1 cellular context compared by ENCODE assay signal in the genomic region with DNA sequence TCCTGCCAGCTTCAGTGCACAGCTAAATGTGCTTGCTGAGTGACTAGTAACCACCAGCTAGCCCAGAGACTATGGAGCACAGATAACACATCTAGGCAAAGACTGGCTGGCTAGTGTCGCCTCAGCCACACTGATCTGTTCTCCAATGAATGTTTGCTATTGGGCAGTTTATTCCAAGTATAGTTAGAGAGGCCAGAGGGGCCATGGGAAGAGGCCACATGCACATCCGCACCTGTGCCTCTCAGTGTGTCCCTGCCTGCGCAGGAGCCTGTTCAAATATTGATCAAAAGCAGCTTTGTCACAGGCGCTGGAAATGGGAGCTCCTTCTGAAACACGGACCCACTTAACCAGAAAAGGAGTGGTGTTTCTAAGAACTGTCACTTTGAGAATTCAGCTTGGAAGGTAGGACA.
TF ChIP-seq lines count a peak whose summit lies in the region.

No MANE protein-coding gene starts in this region.

TF ChIP-seq in HepG2, 621 proteins besides CTCF, POLR2A, EP300 and RAD21 (continued from another document and continues in another):
- TF ChIP-seq, protein P1, sequence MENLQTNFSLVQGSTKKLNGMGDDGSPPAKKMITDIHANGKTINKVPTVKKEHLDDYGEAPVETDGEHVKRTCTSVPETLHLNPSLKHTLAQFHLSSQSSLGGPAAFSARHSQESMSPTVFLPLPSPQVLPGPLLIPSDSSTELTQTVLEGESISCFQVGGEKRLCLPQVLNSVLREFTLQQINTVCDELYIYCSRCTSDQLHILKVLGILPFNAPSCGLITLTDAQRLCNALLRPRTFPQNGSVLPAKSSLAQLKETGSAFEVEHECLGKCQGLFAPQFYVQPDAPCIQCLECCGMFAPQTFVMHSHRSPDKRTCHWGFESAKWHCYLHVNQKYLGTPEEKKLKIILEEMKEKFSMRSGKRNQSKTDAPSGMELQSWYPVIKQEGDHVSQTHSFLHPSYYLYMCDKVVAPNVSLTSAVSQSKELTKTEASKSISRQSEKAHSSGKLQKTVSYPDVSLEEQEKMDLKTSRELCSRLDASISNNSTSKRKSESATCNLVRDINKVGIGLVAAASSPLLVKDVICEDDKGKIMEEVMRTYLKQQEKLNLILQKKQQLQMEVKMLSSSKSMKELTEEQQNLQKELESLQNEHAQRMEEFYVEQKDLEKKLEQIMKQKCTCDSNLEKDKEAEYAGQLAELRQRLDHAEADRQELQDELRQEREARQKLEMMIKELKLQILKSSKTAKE (CRISPR knock-in tag; IDR thresholded peaks at IDR 0.05; ENCODE audit: borderline replicate concordance) = no peak
- TF ChIP-seq GFI1 (CRISPR knock-in tag; IDR thresholded peaks at IDR 0.05; ENCODE audit: borderline replicate concordance) = no peak
- TF ChIP-seq, protein P2, sequence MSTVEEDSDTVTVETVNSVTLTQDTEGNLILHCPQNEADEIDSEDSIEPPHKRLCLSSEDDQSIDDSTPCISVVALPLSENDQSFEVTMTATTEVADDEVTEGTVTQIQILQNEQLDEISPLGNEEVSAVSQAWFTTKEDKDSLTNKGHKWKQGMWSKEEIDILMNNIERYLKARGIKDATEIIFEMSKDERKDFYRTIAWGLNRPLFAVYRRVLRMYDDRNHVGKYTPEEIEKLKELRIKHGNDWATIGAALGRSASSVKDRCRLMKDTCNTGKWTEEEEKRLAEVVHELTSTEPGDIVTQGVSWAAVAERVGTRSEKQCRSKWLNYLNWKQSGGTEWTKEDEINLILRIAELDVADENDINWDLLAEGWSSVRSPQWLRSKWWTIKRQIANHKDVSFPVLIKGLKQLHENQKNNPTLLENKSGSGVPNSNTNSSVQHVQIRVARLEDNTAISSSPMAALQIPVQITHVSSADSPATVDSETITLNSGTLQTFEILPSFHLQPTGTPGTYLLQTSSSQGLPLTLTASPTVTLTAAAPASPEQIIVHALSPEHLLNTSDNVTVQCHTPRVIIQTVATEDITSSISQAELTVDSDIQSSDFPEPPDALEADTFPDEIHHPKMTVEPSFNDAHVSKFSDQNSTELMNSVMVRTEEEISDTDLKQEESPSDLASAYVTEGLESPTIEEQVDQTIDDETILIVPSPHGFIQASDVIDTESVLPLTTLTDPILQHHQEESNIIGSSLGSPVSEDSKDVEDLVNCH (CRISPR knock-in tag; IDR thresholded peaks at IDR 0.05) = no peak
- no peak for TF ChIP-seq HOXA9 (CRISPR knock-in tag; IDR thresholded peaks at IDR 0.05; ENCODE audit: borderline replicate concordance)
- no peak for TF ChIP-seq REPIN1 (CRISPR knock-in tag; IDR thresholded peaks at IDR 0.05; ENCODE audit: borderline replicate concordance, low read depth)
- TF ChIP-seq ZNF30 (CRISPR knock-in tag; IDR thresholded peaks at IDR 0.05) = no peak
- TF ChIP-seq, protein P3, sequence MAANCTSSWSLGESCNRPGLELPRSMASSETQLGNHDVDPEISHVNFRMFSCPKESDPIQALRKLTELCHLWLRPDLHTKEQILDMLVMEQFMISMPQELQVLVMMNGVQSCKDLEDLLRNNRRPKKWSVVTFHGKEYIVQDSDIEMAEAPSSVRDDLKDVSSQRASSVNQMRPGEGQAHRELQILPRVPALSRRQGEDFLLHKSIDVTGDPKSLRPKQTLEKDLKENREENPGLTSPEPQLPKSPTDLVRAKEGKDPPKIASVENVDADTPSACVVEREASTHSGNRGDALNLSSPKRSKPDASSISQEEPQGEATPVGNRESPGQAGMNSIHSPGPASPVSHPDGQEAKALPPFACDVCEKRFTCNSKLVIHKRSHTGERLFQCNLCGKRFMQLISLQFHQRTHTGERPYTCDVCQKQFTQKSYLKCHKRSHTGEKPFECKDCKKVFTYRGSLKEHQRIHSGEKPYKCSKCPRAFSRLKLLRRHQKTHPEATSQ (CRISPR knock-in tag; IDR thresholded peaks at IDR 0.05; ENCODE audit: borderline replicate concordance) = no peak
- TF ChIP-seq PHF21A (CRISPR knock-in tag; IDR thresholded peaks at IDR 0.05) = peak; percentile 94
- TF ChIP-seq PAF1 (CRISPR knock-in tag; IDR thresholded peaks at IDR 0.05) = no peak
- TF ChIP-seq ZSCAN31 (CRISPR knock-in tag; IDR thresholded peaks at IDR 0.05; ENCODE audit: low read depth) = no peak
- TF ChIP-seq ZZZ3 (CRISPR knock-in tag; IDR thresholded peaks at IDR 0.05; ENCODE audit: borderline replicate concordance) = no peak
- TF ChIP-seq RXRA (CRISPR knock-in tag; IDR thresholded peaks at IDR 0.05) = no peak
- no peak for TF ChIP-seq XRCC5 (optimal IDR thresholded peaks at IDR 0.05; ENCODE audit: low read length)
- TF ChIP-seq, protein P4, sequence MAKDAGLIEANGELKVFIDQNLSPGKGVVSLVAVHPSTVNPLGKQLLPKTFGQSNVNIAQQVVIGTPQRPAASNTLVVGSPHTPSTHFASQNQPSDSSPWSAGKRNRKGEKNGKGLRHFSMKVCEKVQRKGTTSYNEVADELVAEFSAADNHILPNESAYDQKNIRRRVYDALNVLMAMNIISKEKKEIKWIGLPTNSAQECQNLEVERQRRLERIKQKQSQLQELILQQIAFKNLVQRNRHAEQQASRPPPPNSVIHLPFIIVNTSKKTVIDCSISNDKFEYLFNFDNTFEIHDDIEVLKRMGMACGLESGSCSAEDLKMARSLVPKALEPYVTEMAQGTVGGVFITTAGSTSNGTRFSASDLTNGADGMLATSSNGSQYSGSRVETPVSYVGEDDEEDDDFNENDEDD (CRISPR knock-in tag; IDR thresholded peaks at IDR 0.05; ENCODE audit: borderline replicate concordance) = no peak
- no peak for TF ChIP-seq SPEN (CRISPR knock-in tag; IDR thresholded peaks at IDR 0.05; ENCODE audit: low read depth)
- TF ChIP-seq, protein P5, sequence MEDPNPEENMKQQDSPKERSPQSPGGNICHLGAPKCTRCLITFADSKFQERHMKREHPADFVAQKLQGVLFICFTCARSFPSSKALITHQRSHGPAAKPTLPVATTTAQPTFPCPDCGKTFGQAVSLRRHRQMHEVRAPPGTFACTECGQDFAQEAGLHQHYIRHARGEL (CRISPR knock-in tag; IDR thresholded peaks at IDR 0.05) = no peak
- TF ChIP-seq, protein P6, sequence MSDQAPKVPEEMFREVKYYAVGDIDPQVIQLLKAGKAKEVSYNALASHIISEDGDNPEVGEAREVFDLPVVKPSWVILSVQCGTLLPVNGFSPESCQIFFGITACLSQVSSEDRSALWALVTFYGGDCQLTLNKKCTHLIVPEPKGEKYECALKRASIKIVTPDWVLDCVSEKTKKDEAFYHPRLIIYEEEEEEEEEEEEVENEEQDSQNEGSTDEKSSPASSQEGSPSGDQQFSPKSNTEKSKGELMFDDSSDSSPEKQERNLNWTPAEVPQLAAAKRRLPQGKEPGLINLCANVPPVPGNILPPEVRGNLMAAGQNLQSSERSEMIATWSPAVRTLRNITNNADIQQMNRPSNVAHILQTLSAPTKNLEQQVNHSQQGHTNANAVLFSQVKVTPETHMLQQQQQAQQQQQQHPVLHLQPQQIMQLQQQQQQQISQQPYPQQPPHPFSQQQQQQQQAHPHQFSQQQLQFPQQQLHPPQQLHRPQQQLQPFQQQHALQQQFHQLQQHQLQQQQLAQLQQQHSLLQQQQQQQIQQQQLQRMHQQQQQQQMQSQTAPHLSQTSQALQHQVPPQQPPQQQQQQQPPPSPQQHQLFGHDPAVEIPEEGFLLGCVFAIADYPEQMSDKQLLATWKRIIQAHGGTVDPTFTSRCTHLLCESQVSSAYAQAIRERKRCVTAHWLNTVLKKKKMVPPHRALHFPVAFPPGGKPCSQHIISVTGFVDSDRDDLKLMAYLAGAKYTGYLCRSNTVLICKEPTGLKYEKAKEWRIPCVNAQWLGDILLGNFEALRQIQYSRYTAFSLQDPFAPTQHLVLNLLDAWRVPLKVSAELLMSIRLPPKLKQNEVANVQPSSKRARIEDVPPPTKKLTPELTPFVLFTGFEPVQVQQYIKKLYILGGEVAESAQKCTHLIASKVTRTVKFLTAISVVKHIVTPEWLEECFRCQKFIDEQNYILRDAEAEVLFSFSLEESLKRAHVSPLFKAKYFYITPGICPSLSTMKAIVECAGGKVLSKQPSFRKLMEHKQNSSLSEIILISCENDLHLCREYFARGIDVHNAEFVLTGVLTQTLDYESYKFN (CRISPR knock-in tag; conservative IDR thresholded peaks at IDR 0.05) = peak; percentile 72
- TF ChIP-seq ZNF431 (CRISPR knock-in tag; IDR thresholded peaks at IDR 0.05; ENCODE audit: borderline replicate concordance, low read depth) = no peak
- TF ChIP-seq YEATS4 (CRISPR knock-in tag; IDR thresholded peaks at IDR 0.05; ENCODE audit: borderline replicate concordance) = no peak
- TF ChIP-seq ZNF34 (CRISPR knock-in tag; IDR thresholded peaks at IDR 0.05; ENCODE audit: borderline replicate concordance) = no peak
- TF ChIP-seq RFX5 (IDR thresholded peaks at IDR 0.05; ENCODE audit: low read depth, low read length) = no peak
- no peak for TF ChIP-seq ASH2L (IDR thresholded peaks at IDR 0.05; ENCODE audit: insufficient read length, low read depth, low read length)
- no peak for TF ChIP-seq EZH2 (conservative IDR thresholded peaks at IDR 0.05; ENCODE audit: low read depth, low read length)
- no peak for TF ChIP-seq DPF2 (CRISPR knock-in tag; IDR thresholded peaks at IDR 0.05; ENCODE audit: borderline replicate concordance, low read depth)
- no peak for TF ChIP-seq MYC (CRISPR knock-in tag; IDR thresholded peaks at IDR 0.05; ENCODE audit: borderline replicate concordance)
- TF ChIP-seq, protein P7, sequence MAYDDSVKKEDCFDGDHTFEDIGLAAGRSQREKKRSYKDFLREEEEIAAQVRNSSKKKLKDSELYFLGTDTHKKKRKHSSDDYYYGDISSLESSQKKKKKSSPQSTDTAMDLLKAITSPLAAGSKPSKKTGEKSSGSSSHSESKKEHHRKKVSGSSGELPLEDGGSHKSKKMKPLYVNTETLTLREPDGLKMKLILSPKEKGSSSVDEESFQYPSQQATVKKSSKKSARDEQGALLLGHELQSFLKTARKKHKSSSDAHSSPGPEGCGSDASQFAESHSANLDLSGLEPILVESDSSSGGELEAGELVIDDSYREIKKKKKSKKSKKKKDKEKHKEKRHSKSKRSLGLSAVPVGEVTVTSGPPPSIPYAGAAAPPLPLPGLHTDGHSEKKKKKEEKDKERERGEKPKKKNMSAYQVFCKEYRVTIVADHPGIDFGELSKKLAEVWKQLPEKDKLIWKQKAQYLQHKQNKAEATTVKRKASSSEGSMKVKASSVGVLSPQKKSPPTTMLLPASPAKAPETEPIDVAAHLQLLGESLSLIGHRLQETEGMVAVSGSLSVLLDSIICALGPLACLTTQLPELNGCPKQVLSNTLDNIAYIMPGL (CRISPR knock-in tag; IDR thresholded peaks at IDR 0.05; ENCODE audit: borderline replicate concordance in 1 of 2, low read depth in 1 of 2) = 0 out of 4 replicates have a peak, but pooled peaks of 1 of the 2 experiments have one; percentile 29
- no peak for TF ChIP-seq BHLHE40 (IDR thresholded peaks at IDR 0.05; ENCODE audit: low read length)
- TF ChIP-seq, protein P8, sequence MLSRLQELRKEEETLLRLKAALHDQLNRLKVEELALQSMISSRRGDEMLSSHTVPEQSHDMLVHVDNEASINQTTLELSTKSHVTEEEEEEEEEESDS (CRISPR knock-in tag; IDR thresholded peaks at IDR 0.05; ENCODE audit: borderline replicate concordance) = no peak
- no peak for TF ChIP-seq FOXP1 (IDR thresholded peaks at IDR 0.05)
- peak; percentile 40; the same call in 1 of the 2 replicates for TF ChIP-seq FOXP1 (CRISPR knock-in tag; IDR thresholded peaks at IDR 0.05)
- TF ChIP-seq ELF1 (CRISPR knock-in tag; IDR thresholded peaks at IDR 0.05) = no peak
- TF ChIP-seq ZNF564 (CRISPR knock-in tag; IDR thresholded peaks at IDR 0.05) = no peak
- TF ChIP-seq, protein P9, sequence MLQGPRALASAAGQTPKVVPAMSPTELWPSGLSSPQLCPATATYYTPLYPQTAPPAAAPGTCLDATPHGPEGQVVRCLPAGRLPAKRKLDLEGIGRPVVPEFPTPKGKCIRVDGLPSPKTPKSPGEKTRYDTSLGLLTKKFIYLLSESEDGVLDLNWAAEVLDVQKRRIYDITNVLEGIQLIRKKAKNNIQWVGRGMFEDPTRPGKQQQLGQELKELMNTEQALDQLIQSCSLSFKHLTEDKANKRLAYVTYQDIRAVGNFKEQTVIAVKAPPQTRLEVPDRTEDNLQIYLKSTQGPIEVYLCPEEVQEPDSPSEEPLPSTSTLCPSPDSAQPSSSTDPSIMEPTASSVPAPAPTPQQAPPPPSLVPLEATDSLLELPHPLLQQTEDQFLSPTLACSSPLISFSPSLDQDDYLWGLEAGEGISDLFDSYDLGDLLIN (CRISPR knock-in tag; IDR thresholded peaks at IDR 0.05; ENCODE audit: borderline replicate concordance) = no peak
- no peak for TF ChIP-seq SRSF1 (optimal IDR thresholded peaks at IDR 0.05; ENCODE audit: low read depth, low read length)
- no peak for TF ChIP-seq SALL2 (CRISPR knock-in tag; IDR thresholded peaks at IDR 0.05)
- TF ChIP-seq, protein P10, sequence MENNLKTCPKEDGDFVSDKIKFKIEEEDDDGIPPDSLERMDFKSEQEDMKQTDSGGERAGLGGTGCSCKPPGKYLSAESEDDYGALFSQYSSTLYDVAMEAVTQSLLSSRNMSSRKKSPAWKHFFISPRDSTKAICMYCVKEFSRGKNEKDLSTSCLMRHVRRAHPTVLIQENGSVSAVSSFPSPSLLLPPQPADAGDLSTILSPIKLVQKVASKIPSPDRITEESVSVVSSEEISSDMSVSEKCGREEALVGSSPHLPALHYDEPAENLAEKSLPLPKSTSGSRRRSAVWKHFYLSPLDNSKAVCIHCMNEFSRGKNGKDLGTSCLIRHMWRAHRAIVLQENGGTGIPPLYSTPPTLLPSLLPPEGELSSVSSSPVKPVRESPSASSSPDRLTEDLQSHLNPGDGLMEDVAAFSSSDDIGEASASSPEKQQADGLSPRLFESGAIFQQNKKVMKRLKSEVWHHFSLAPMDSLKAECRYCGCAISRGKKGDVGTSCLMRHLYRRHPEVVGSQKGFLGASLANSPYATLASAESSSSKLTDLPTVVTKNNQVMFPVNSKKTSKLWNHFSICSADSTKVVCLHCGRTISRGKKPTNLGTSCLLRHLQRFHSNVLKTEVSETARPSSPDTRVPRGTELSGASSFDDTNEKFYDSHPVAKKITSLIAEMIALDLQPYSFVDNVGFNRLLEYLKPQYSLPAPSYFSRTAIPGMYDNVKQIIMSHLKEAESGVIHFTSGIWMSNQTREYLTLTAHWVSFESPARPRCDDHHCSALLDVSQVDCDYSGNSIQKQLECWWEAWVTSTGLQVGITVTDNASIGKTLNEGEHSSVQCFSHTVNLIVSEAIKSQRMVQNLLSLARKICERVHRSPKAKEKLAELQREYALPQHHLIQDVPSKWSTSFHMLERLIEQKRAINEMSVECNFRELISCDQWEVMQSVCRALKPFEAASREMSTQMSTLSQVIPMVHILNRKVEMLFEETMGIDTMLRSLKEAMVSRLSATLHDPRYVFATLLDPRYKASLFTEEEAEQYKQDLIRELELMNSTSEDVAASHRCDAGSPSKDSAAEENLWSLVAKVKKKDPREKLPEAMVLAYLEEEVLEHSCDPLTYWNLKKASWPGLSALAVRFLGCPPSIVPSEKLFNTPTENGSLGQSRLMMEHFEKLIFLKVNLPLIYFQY (CRISPR knock-in tag; IDR thresholded peaks at IDR 0.05; ENCODE audit: borderline replicate concordance) = no peak
- TF ChIP-seq, protein P11, sequence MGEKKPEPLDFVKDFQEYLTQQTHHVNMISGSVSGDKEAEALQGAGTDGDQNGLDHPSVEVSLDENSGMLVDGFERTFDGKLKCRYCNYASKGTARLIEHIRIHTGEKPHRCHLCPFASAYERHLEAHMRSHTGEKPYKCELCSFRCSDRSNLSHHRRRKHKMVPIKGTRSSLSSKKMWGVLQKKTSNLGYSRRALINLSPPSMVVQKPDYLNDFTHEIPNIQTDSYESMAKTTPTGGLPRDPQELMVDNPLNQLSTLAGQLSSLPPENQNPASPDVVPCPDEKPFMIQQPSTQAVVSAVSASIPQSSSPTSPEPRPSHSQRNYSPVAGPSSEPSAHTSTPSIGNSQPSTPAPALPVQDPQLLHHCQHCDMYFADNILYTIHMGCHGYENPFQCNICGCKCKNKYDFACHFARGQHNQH (CRISPR knock-in tag; IDR thresholded peaks at IDR 0.05) = no peak; the same call in 1 of the 2 replicates
